ENCODE assay signal across 8 cellular contexts in genomic region chr5:121962943-121963342, GRCh38. TPM values are rescaled to one million over a fixed set of nuclear protein-coding genes. Genes with fewer than 3 reads are reported as not detected.
DNase-seq lines count a peak whose midpoint lies in the region; ATAC-seq, FAIRE-seq and TF ChIP-seq lines count a peak whose summit lies in the region.

No MANE protein-coding gene starts in this region.

- no peak overlapping the region for H2BK5ac ChIP-seq in IMR-90 (ENCODE audit: low read depth, low read length, poor library complexity, severe bottlenecking)

- dilution Hi-C loops in IMR-90 (cut with HindIII; ENCODE audit: low sequenced_read_pairs, unreplicated experiment), result no loop called here

- peaks cover 16% of the 10 kb centered on the region for H3K36me3 Mint-ChIP-seq in central memory CD8-positive, alpha-beta T cell (ENCODE audit: insufficient read depth)

- no TSS peak for BruUV-seq in IMR-90 (replicated peaks; lab: Mats Ljungman, UMichigan)

- CTCF ChIA-PET in IMR-90 (lab: Yijun Ruan, JAX), result interaction anchor here (0.6 to 2.6 kb wide), 2 partner anchors 192 to 194 kb away, joined by 3 to 5 read pairs; no protein-coding TSS in a partner anchor

- no peak overlapping the region for H2BK15ac ChIP-seq in IMR-90 (ENCODE audit: low read depth, low read length)

- no peak overlapping the region for H3K14ac ChIP-seq in IMR-90 (replicated peaks; ENCODE audit: low read depth, low read length)

- H2AK5ac ChIP-seq in IMR-90 (ENCODE audit: low read depth, low read length), result no peak overlapping the region

- no peak for FAIRE-seq in H54 (lab: Jason Lieb, UNC)

- peaks cover 16% of the 10 kb centered on the region for H3K4me1 ChIP-seq in BLaER1
- peaks cover 2% of the 10 kb centered on the region; the same call in 1 of the 2 replicates for H3K4me1 ChIP-seq in IMR-90 (ENCODE audit: control insufficient read depth, insufficient read depth, low read length)
- peaks cover 5 to 12% of the 10 kb centered on the region in 2 donors for H3K4me1 ChIP-seq in muscle layer of duodenum (ENCODE audit: control insufficient read depth in 1 of 2, insufficient read depth in 2 of 2, low read length in 2 of 2)

- H4K91ac ChIP-seq in IMR-90 (ENCODE audit: insufficient read depth, low read depth, low read length), result no peak overlapping the region

- peaks cover 55% of the 10 kb centered on the region for H4K20me1 ChIP-seq in BLaER1
- H4K20me1 ChIP-seq in IMR-90 (ENCODE audit: insufficient read depth, low read length), result peaks cover 2% of the 10 kb centered on the region; the same call in 1 of the 2 replicates

- no peak overlapping the region for H2BK20ac ChIP-seq in IMR-90 (ENCODE audit: low read depth, low read length)

- H3K18ac ChIP-seq in IMR-90 (ENCODE audit: low read depth, low read length), result no peak overlapping the region

- H3K27ac ChIP-seq in BLaER1 (no peak overlapping the region), IMR-90 (ENCODE audit: insufficient read depth, low read length) (no peak overlapping the region), muscle layer of duodenum (ENCODE audit: low read length) (peak overlapping the region; percentile 89)

- H3K9me3 ChIP-seq in BLaER1, result peaks cover 10% of the 10 kb centered on the region; the same call in 1 of the 2 replicates
- no peaks in the 10 kb centered on the region for H3K9me3 ChIP-seq in IMR-90 (ENCODE audit: control insufficient read depth, insufficient read depth, low read length)
- H3K9me3 ChIP-seq in muscle layer of duodenum (ENCODE audit: control insufficient read depth in 1 of 2, low read length in 2 of 2), result no peaks in the 10 kb centered on the region

- no peak for TF ChIP-seq RAD21 in IMR-90 (IDR thresholded peaks at IDR 0.05; ENCODE audit: low read length)

- in situ Hi-C loops in IMR-90 (cut with MboI; ENCODE audit: low sequenced_read_pairs), result loop anchor here (10.0 to 25.0 kb wide), 3 partner anchors 192 to 1501 kb away; partner anchors contain the start of gene PRR16

- H3K79me1 ChIP-seq in IMR-90 (ENCODE audit: low read depth in 1 of 2, low read length in 2 of 2), result peaks cover 3 to 29% of the 10 kb centered on the region in 2 experiments; a peak in 3 of 4 replicates

- H3K9ac ChIP-seq in BLaER1 (peak overlapping the region; percentile 84), IMR-90 (ENCODE audit: low read depth, low read length) (peak overlapping the region; percentile 20; the same call in 1 of the 2 replicates)

- no peak for ATAC-seq in IMR-90 (ENCODE audit: low read depth)
- ATAC-seq in central memory CD8-positive, alpha-beta T cell (replicated peaks; ENCODE audit: extremely low read depth, poor library complexity, severe bottlenecking), result no peak

- H2AFZ ChIP-seq in IMR-90 (replicated peaks; ENCODE audit: low read length, poor library complexity), result no peak overlapping the region

- peak overlapping the region; percentile 41; the same call in 1 of the 2 replicates for H3K23ac ChIP-seq in IMR-90 (ENCODE audit: low read depth, low read length)

- TF ChIP-seq POLR2A in IMR-90 (IDR thresholded peaks at IDR 0.05; ENCODE audit: low read depth, low read length), result no peak
- TF ChIP-seq POLR2A in H54 (IDR thresholded peaks at IDR 0.05; ENCODE audit: low read depth, low read length), result no peak

- WGBS in IMR-90 (ENCODE audit: extremely low coverage in 2 of 2, insufficient read length in 1 of 2), 2 experiments, result 30% methylated on average over 2 of the region's 3 CpGs; no CpG with 5 or more reads in 1 of the 2 experiments

- H3K9me3 Mint-ChIP-seq in central memory CD8-positive, alpha-beta T cell, result no peaks in the 10 kb centered on the region

- peak overlapping the region; percentile 99 for H3K27ac Mint-ChIP-seq in central memory CD8-positive, alpha-beta T cell (ENCODE audit: low read depth)

- H3K27me3 Mint-ChIP-seq in central memory CD8-positive, alpha-beta T cell, result peaks cover 12% of the 10 kb centered on the region

- H3K27me3 ChIP-seq in BLaER1 (no peaks in the 10 kb centered on the region), IMR-90 (ENCODE audit: control insufficient read depth, insufficient read depth, low read length) (no peaks in the 10 kb centered on the region), muscle layer of duodenum (ENCODE audit: low read depth, low read length) (no peaks in the 10 kb centered on the region)

- H3K36me3 ChIP-seq in BLaER1 (peaks cover 9% of the 10 kb centered on the region), IMR-90 (ENCODE audit: control insufficient read depth, insufficient read depth, low read length) (no peaks in the 10 kb centered on the region), muscle layer of duodenum (ENCODE audit: control insufficient read depth in 1 of 2, insufficient read depth in 2 of 2, low read length in 2 of 2) (no peaks in the 10 kb centered on the region)

- no peak overlapping the region for H3K56ac ChIP-seq in IMR-90 (ENCODE audit: extremely low read depth, insufficient read depth, low read length)

- H3K9me1 ChIP-seq in IMR-90 (ENCODE audit: insufficient read depth, low read length), result no peaks in the 10 kb centered on the region; the same call in 1 of the 2 replicates

- no peak overlapping the region for H2BK120ac ChIP-seq in IMR-90 (ENCODE audit: low read depth, low read length)

- H2AK9ac ChIP-seq in IMR-90 (replicated peaks; ENCODE audit: low read depth, low read length, poor library complexity), result no peak overlapping the region

- TF ChIP-seq CTCF in IMR-90 (conservative IDR thresholded peaks at IDR 0.05; ENCODE audit: low read depth, low read length), result no peak

- peaks cover 44% of the 10 kb centered on the region for H3K4me1 Mint-ChIP-seq in central memory CD8-positive, alpha-beta T cell

- H4K5ac ChIP-seq in IMR-90 (ENCODE audit: low read depth, low read length), result no peak overlapping the region

- peak overlapping the region; percentile 94 for H3K4me3 Mint-ChIP-seq in central memory CD8-positive, alpha-beta T cell

- H3K4me3 ChIP-seq in BLaER1 (peak overlapping the region; percentile 89), IMR-90 (ENCODE audit: insufficient read depth, low read depth, low read length) (peak overlapping the region; percentile 77; the same call in 1 of the 2 replicates), muscle layer of duodenum (ENCODE audit: low read depth in 1 of 2, low read length in 2 of 2) (peak overlapping the region; percentile 82 to 98)

- POLR2A ChIA-PET in IMR-90 (lab: Charles Lee; ENCODE audit: unreplicated experiment), result no interaction called here

- H3K4me2 ChIP-seq in BLaER1 (peak overlapping the region; percentile 90), IMR-90 (ENCODE audit: low read depth, low read length) (peak overlapping the region; percentile 82)

- DNase-seq in IMR-90 (peak; percentile 15), foreskin melanocyte (no peak), H54 (ENCODE audit: insufficient read length, low spot score) (no peak), UCSD-AML1 (lab: John Stamatoyannopoulos, UW; ENCODE audit: unreplicated experiment) (no peak), dedifferentiated amniotic fluid mesenchymal stem cell (ENCODE audit: extremely low spot score) (no peak)
- DNase-seq in central memory CD8-positive, alpha-beta T cell (ENCODE audit: low spot score in 2 of 2), result no peak

- H4K8ac ChIP-seq in IMR-90 (ENCODE audit: low read depth in 2 of 2, low read length in 2 of 2), result no peak overlapping the region

- intact Hi-C loops in IMR-90 (cut with micrococcal nuclease), result loop anchor here (10.0 kb wide), 2 partner anchors 452 to 532 kb away; no protein-coding TSS in a partner anchor

- H3K4ac ChIP-seq in IMR-90 (ENCODE audit: low read depth, low read length), result no peak overlapping the region

TF ChIP-seq in IMR-90, 13 proteins besides CTCF, POLR2A, EP300 and RAD21:
- TF ChIP-seq MAZ (IDR thresholded peaks at IDR 0.05; ENCODE audit: borderline replicate concordance, low read depth, low read length) (no peak), USF2 (IDR thresholded peaks at IDR 0.05; ENCODE audit: low read depth, low read length) (no peak), NFE2L2 (IDR thresholded peaks at IDR 0.05; ENCODE audit: low read depth, low read length) (no peak), RCOR1 (IDR thresholded peaks at IDR 0.05; ENCODE audit: insufficient replicate concordance, low read length) (no peak), RFX5 (IDR thresholded peaks at IDR 0.05; ENCODE audit: low read depth, low read length) (no peak), MXI1 (IDR thresholded peaks at IDR 0.05; ENCODE audit: borderline replicate concordance, low read depth, low read length) (no peak), SMC3 (IDR thresholded peaks at IDR 0.05; ENCODE audit: low read depth, low read length) (no peak), BHLHE40 (IDR thresholded peaks at IDR 0.05; ENCODE audit: low read depth, low read length) (no peak)
- TF ChIP-seq, protein P1, sequence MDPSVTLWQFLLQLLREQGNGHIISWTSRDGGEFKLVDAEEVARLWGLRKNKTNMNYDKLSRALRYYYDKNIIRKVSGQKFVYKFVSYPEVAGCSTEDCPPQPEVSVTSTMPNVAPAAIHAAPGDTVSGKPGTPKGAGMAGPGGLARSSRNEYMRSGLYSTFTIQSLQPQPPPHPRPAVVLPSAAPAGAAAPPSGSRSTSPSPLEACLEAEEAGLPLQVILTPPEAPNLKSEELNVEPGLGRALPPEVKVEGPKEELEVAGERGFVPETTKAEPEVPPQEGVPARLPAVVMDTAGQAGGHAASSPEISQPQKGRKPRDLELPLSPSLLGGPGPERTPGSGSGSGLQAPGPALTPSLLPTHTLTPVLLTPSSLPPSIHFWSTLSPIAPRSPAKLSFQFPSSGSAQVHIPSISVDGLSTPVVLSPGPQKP (IDR thresholded peaks at IDR 0.05; ENCODE audit: borderline replicate concordance, low read depth, low read length), result no peak

RNA-seq across cellular contexts. Expression of gene SRFBP1, which starts 1.2 kb away (rescaled TPM):
- total RNA-seq in IMR-90 (2012; rRNA removed), result 8.1 and 16.4 TPM in 2 replicates
- 2.4 and 3.3 TPM in 2 replicates for polyA plus RNA-seq in IMR-90 (2012; rRNA removed)
- 0.23 and 0.57 TPM in 2 replicates for polyA plus RNA-seq in IMR-90 (2012; cell fraction: cytosol; rRNA removed)
- polyA plus RNA-seq in IMR-90 (2012; cell fraction: nucleus; rRNA removed; ENCODE audit: low replicate concordance), result 0.14 and 1.2 TPM in 2 replicates
